Comparison of ENCODE assay signal across 12 cellular contexts in genomic region chr1:22074803-22075202, GRCh38. TPM values are rescaled to one million over a fixed set of nuclear protein-coding genes. Genes with fewer than 3 reads are reported as not detected.
DNase-seq lines count a peak whose midpoint lies in the region; ATAC-seq and TF ChIP-seq lines count a peak whose summit lies in the region.
"Had no signal": no experiment of that assay in that cellular context is flagged by ENCODE, and none has a peak within 500 bp of the region (broad histone marks: within the 10 kb centered on the region; RNA-seq: fewer than 3 reads in every experiment).

No MANE protein-coding gene starts in this region.

- no peak for DNase-seq in CD8-positive, alpha-beta memory T cell
- peak; percentile 46 for DNase-seq in KBM-7
- no peak for DNase-seq in activated CD8-positive, alpha-beta T cell treated with anti-CD3 and anti-CD28 coated beads, Interleukin-2, amount 10 ng/mL, durations not matched to agents 7 days and 5 days
- no peak for DNase-seq in mesothelial cell of epicardium (ENCODE audit: low spot score in 2 of 2, unreplicated experiment in 2 of 2)
- DNase-seq in activated CD4-positive, alpha-beta T cell treated with anti-CD3 and anti-CD28 coated beads for 4 hours = no peak
- no peak for DNase-seq in HEK293T (ENCODE audit: extremely low spot score)
- DNase-seq: foreskin fibroblast; NCI-H345; stimulated activated CD4-positive, alpha-beta T cell treated with anti-CD3 and anti-CD28 coated beads, Interleukin-4, amount 100 ng/mL, for 4 hours had no signal

- H3K9me3 ChIP-seq in CD8-positive, alpha-beta memory T cell (ENCODE audit: low read length) = no peaks in the 10 kb centered on the region
- H3K9me3 ChIP-seq: thoracic aorta had no signal

- H3K27ac ChIP-seq in CD8-positive, alpha-beta memory T cell (ENCODE audit: low read depth, low read length) = no peak overlapping the region
- H3K27ac ChIP-seq: thoracic aorta had no signal

- POLR2A ChIA-PET in CD8-positive, alpha-beta memory T cell (lab: Charles Lee) = no interaction called here
- POLR2A ChIA-PET in activated CD8-positive, alpha-beta T cell treated with anti-CD3 and anti-CD28 coated beads, Interleukin-2, amount 10 ng/mL, durations not matched to agents 7 days and 5 days (lab: Charles Lee) = interaction anchor here (1.5 kb wide), 1 partner anchor 19 kb away, joined by 4 read pairs; no protein-coding TSS in a partner anchor
- POLR2A ChIA-PET in HEK293T (lab: Yijun Ruan, JAX) = interaction anchor here (2.0 kb wide), 1 partner anchor 21 kb away, joined by 8 read pairs; no protein-coding TSS in a partner anchor

- no peaks in the 10 kb centered on the region for H3K27me3 Mint-ChIP-seq in CD8-positive, alpha-beta memory T cell
- no peaks in the 10 kb centered on the region for H3K27me3 Mint-ChIP-seq in activated CD8-positive, alpha-beta T cell treated with anti-CD3 and anti-CD28 coated beads, Interleukin-2, amount 10 ng/mL, durations not matched to agents 7 days and 5 days (ENCODE audit: low read depth)
- no peaks in the 10 kb centered on the region for H3K27me3 Mint-ChIP-seq in mesothelial cell of epicardium (ENCODE audit: low read depth)

- ATAC-seq in activated CD8-positive, alpha-beta T cell treated with anti-CD3 and anti-CD28 coated beads, Interleukin-2, amount 10 ng/mL, durations not matched to agents 7 days and 5 days = no peak
- no peak for ATAC-seq in HG03159 (IDR thresholded peaks at IDR 0.05; ENCODE audit: unreplicated experiment)
- ATAC-seq in GM21528 (IDR thresholded peaks at IDR 0.05; ENCODE audit: low FRiP score, unreplicated experiment) = no peak

- H3K4me1 Mint-ChIP-seq in CD8-positive, alpha-beta memory T cell = peaks cover 78 to 94% (median 90%) of the 10 kb centered on the region in 3 donors
- H3K4me1 Mint-ChIP-seq in activated CD8-positive, alpha-beta T cell treated with anti-CD3 and anti-CD28 coated beads, Interleukin-2, amount 10 ng/mL, durations not matched to agents 7 days and 5 days (ENCODE audit: low read depth) = peaks cover 73% of the 10 kb centered on the region
- H3K4me1 Mint-ChIP-seq in mesothelial cell of epicardium = peaks cover 52% of the 10 kb centered on the region

- H3K36me3 Mint-ChIP-seq in CD8-positive, alpha-beta memory T cell = peaks cover 11 to 75% (median 26%) of the 10 kb centered on the region in 3 donors
- H3K36me3 Mint-ChIP-seq in activated CD8-positive, alpha-beta T cell treated with anti-CD3 and anti-CD28 coated beads, Interleukin-2, amount 10 ng/mL, durations not matched to agents 7 days and 5 days (ENCODE audit: low read depth) = peaks cover 75% of the 10 kb centered on the region
- H3K36me3 Mint-ChIP-seq in mesothelial cell of epicardium = peaks cover 23% of the 10 kb centered on the region

- in situ Hi-C loops in KBM-7 (cut with MboI; ENCODE audit: low pct_unique_long_range_greater_than_20kb, low sequenced_read_pairs) = no loop called here

- peak overlapping the region; percentile 19 to 88 (median 75) for H3K27ac Mint-ChIP-seq in CD8-positive, alpha-beta memory T cell
- H3K27ac Mint-ChIP-seq in activated CD8-positive, alpha-beta T cell treated with anti-CD3 and anti-CD28 coated beads, Interleukin-2, amount 10 ng/mL, durations not matched to agents 7 days and 5 days = peak overlapping the region; percentile 5
- H3K27ac Mint-ChIP-seq in mesothelial cell of epicardium = peak overlapping the region; percentile 91

- peak overlapping the region; percentile 1 to 85 (median 62) for H3K4me3 Mint-ChIP-seq in CD8-positive, alpha-beta memory T cell
- no peak overlapping the region for H3K4me3 Mint-ChIP-seq in activated CD8-positive, alpha-beta T cell treated with anti-CD3 and anti-CD28 coated beads, Interleukin-2, amount 10 ng/mL, durations not matched to agents 7 days and 5 days
- no peak overlapping the region for H3K4me3 Mint-ChIP-seq in mesothelial cell of epicardium

- peaks cover 84% of the 10 kb centered on the region for H3K4me1 ChIP-seq in CD8-positive, alpha-beta memory T cell (ENCODE audit: insufficient read depth, low read length)

- H3K36me3 ChIP-seq in CD8-positive, alpha-beta memory T cell (ENCODE audit: insufficient read depth, low read length) = peaks cover 7% of the 10 kb centered on the region

- no peaks in the 10 kb centered on the region for H3K27me3 ChIP-seq in CD8-positive, alpha-beta memory T cell (ENCODE audit: insufficient read depth, low read length, poor library complexity, severe bottlenecking)

- H3K4me3 ChIP-seq in CD8-positive, alpha-beta memory T cell (ENCODE audit: low read length) = no peak overlapping the region
- H3K4me3 ChIP-seq: thoracic aorta had no signal

- no peaks in the 10 kb centered on the region for H3K9me3 Mint-ChIP-seq in CD8-positive, alpha-beta memory T cell
- H3K9me3 Mint-ChIP-seq in activated CD8-positive, alpha-beta T cell treated with anti-CD3 and anti-CD28 coated beads, Interleukin-2, amount 10 ng/mL, durations not matched to agents 7 days and 5 days (ENCODE audit: insufficient read depth) = no peaks in the 10 kb centered on the region
- peaks cover 3% of the 10 kb centered on the region for H3K9me3 Mint-ChIP-seq in mesothelial cell of epicardium

- no peak for TF ChIP-seq CTCF in mesothelial cell of epicardium (IDR thresholded peaks at IDR 0.05; ENCODE audit: unreplicated experiment)

- CTCF ChIA-PET in CD8-positive, alpha-beta memory T cell (lab: Charles Lee) = no interaction called here
- CTCF ChIA-PET in activated CD8-positive, alpha-beta T cell treated with anti-CD3 and anti-CD28 coated beads, Interleukin-2, amount 10 ng/mL, durations not matched to agents 7 days and 5 days (lab: Charles Lee) = interaction anchor here (0.5 to 1.2 kb wide), 2 partner anchors 8 to 904 kb away, joined by 3 to 4 read pairs; no protein-coding TSS in a partner anchor
- CTCF ChIA-PET in HEK293T (lab: Yijun Ruan, JAX) = interaction anchor here (0.8 kb wide), 1 partner anchor 23 kb away, joined by 4 read pairs; no protein-coding TSS in a partner anchor

TF ChIP-seq in HEK293T, 16 proteins besides CTCF, POLR2A, EP300 and RAD21:
- TF ChIP-seq TARDBP (IDR thresholded peaks at IDR 0.05) (no peak), L3MBTL2 (conservative IDR thresholded peaks at IDR 0.05) (no peak), FOXA1 (IDR thresholded peaks at IDR 0.05) (no peak), CTBP1 (IDR thresholded peaks at IDR 0.05; ENCODE audit: borderline replicate concordance) (no peak), NFRKB (IDR thresholded peaks at IDR 0.05) (no peak)

RNA-seq across cellular contexts. Expression of gene CDC42, which starts 22.3 kb away (rescaled TPM):
- 100 to 1,000 TPM; 317 to 347 TPM for total RNA-seq in CD8-positive, alpha-beta memory T cell
- 294 TPM for polyA plus RNA-seq in CD8-positive, alpha-beta memory T cell
- total RNA-seq in activated CD8-positive, alpha-beta T cell treated with anti-CD3 and anti-CD28 coated beads, Interleukin-2, amount 10 ng/mL, durations not matched to agents 7 days and 5 days = 100 to 1,000 TPM; 365 to 389 TPM
- 239 to 246 TPM (median 244 TPM) in 3 replicates for total RNA-seq in mesothelial cell of epicardium

Comparison
In these comparisons a context has a peak if more than half of its experiments do, and no peak if none do; other contexts are left out.
1. H3K27ac Mint-ChIP-seq: peak in every context shown above with its lines; median percentile 91 in mesothelial cell of epicardium; 75 in CD8-positive, alpha-beta memory T cell; 5 in activated CD8-positive, alpha-beta T cell treated with anti-CD3 and anti-CD28 coated beads, Interleukin-2, amount 10 ng/mL, durations not matched to agents 7 days and 5 days.
2. H3K4me3 Mint-ChIP-seq: peak in CD8-positive, alpha-beta memory T cell (7 of 7); none in activated CD8-positive, alpha-beta T cell treated with anti-CD3 and anti-CD28 coated beads, Interleukin-2, amount 10 ng/mL, durations not matched to agents 7 days and 5 days (single experiment) and mesothelial cell of epicardium (single experiment).